8 cellular contexts compared by ENCODE assay signal in the genomic region with DNA sequence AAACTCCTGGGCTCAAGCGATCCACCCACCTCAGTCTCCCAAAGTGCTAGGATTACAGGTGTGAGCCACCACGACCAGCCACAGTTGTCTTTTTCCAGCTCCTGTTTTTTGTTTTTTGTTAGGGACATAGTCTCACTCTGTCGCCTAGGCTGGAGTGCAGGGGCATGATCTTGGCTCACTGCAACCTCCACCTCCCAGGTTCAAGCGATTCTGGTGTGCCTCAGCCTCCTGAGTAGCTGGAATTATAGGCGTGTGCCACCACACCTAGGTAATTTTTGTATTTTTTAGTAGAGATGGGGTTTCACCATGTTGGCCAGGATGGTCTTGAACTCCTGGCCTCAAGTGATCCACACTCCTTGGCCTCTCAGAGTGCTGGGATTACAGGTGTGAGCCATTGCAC. TPM values are rescaled to one million over a fixed set of nuclear protein-coding genes. Genes with fewer than 3 reads are reported as not detected.
DNase-seq lines count a peak whose midpoint lies in the region; ATAC-seq and TF ChIP-seq lines count a peak whose summit lies in the region.
"Not testable (repeated sequence)": the region's sequence is repeated elsewhere in the genome, so short reads cannot be mapped to it uniquely, and the experiment has no call there.

No MANE protein-coding gene starts in this region.

- not testable (repeated sequence) for ATAC-seq in activated T-helper 17 cell treated with anti-CD3 and anti-CD28 coated beads, Interleukin-2, amount 50 U/mL, for 72 hours (replicated peaks)

- dilution Hi-C loops in mammary epithelial cell (cut with HindIII; ENCODE audit: low sequenced_read_pairs), result not testable (repeated sequence)

- H3K36me3 ChIP-seq in ACC112 (ENCODE audit: insufficient read depth, low read length), result peaks cover 54% of the 10 kb centered on the region
- H3K36me3 ChIP-seq in MG63, result peaks cover 71% of the 10 kb centered on the region
- H3K36me3 ChIP-seq in mammary epithelial cell (ENCODE audit: insufficient read depth, low read length), result peaks cover 48% of the 10 kb centered on the region
- H3K36me3 ChIP-seq in osteoblast (ENCODE audit: insufficient read depth, low read length), result peaks cover 60% of the 10 kb centered on the region

- peaks cover 29% of the 10 kb centered on the region for H3K4me1 Mint-ChIP-seq in T-helper 2 cell treated with Interferon-gamma antibody and Interleukin-4, amounts not matched to agents 5 μg/mL and 100 μg/mL, for 36 hours (ENCODE audit: low read depth)
- peaks cover 22% of the 10 kb centered on the region for H3K4me1 Mint-ChIP-seq in activated T-helper 17 cell treated with anti-CD3 and anti-CD28 coated beads, Interleukin-2, amount 50 U/mL, for 72 hours

- not testable (repeated sequence) for H3K9ac ChIP-seq in mammary epithelial cell (ENCODE audit: insufficient read depth, low read length)

- 100% methylated on average over 5 of the region's 5 CpGs for WGBS in mammary epithelial cell (ENCODE audit: low coverage, missing lambda C conversion rate)

- peak overlapping the region; percentile 95 for H3K4me3 Mint-ChIP-seq in T-helper 2 cell treated with Interferon-gamma antibody and Interleukin-4, amounts not matched to agents 5 μg/mL and 100 μg/mL, for 36 hours
- peak overlapping the region; percentile 92 for H3K4me3 Mint-ChIP-seq in activated T-helper 17 cell treated with anti-CD3 and anti-CD28 coated beads, Interleukin-2, amount 50 U/mL, for 72 hours

- intact Hi-C loops in mammary epithelial cell (cut with micrococcal nuclease), result not testable (repeated sequence)

- H3K4me1 ChIP-seq in ACC112 (ENCODE audit: control insufficient read depth, insufficient read depth, low read length, unreplicated experiment) (peaks cover 37% of the 10 kb centered on the region), mammary epithelial cell (ENCODE audit: insufficient read depth, low read length) (peaks cover 21% of the 10 kb centered on the region), osteoblast (ENCODE audit: insufficient read depth, low read length) (peaks cover 26% of the 10 kb centered on the region)

- TF ChIP-seq CTCF in GM12864 (IDR thresholded peaks at IDR 0.05; ENCODE audit: low read depth, low read length, missing control alignments); mammary epithelial cell (conservative IDR thresholded peaks at IDR 0.05 in 1 of 2, IDR thresholded peaks at IDR 0.05 in 1 of 2; ENCODE audit: extremely low read depth in 1 of 2, insufficient read depth in 1 of 2, low read depth in 1 of 2, low read length in 2 of 2); osteoblast (IDR thresholded peaks at IDR 0.05; ENCODE audit: extremely low read depth, low read depth, low read length): not testable (repeated sequence)

- H3K27me3 Mint-ChIP-seq in T-helper 2 cell treated with Interferon-gamma antibody and Interleukin-4, amounts not matched to agents 5 μg/mL and 100 μg/mL, for 36 hours (ENCODE audit: low read depth); activated T-helper 17 cell treated with anti-CD3 and anti-CD28 coated beads, Interleukin-2, amount 50 U/mL, for 72 hours: not testable (repeated sequence)

- not testable (repeated sequence) for H2AFZ ChIP-seq in ACC112 (ENCODE audit: low read length, unreplicated experiment); mammary epithelial cell (ENCODE audit: low read depth, low read length); osteoblast (ENCODE audit: low read length)

- in situ Hi-C loops in mammary epithelial cell (cut with MboI; ENCODE audit: low sequenced_read_pairs in 2 of 2), result not testable (repeated sequence)

- not testable (repeated sequence) for H3K9me3 ChIP-seq in MG63; mammary epithelial cell (replicated peaks; ENCODE audit: insufficient read depth, low read length); iPS-18c (ENCODE audit: control insufficient read depth, insufficient read depth, low read length); osteoblast (ENCODE audit: low read depth, low read length)

- H3K4me2 ChIP-seq in mammary epithelial cell (ENCODE audit: insufficient read depth, low read depth, low read length), result peak overlapping the region; percentile 90
- peak overlapping the region; percentile 98 for H3K4me2 ChIP-seq in osteoblast (ENCODE audit: insufficient read depth, low read length)

- peaks cover 60% of the 10 kb centered on the region for H3K36me3 Mint-ChIP-seq in T-helper 2 cell treated with Interferon-gamma antibody and Interleukin-4, amounts not matched to agents 5 μg/mL and 100 μg/mL, for 36 hours (ENCODE audit: low read depth)
- H3K36me3 Mint-ChIP-seq in activated T-helper 17 cell treated with anti-CD3 and anti-CD28 coated beads, Interleukin-2, amount 50 U/mL, for 72 hours (ENCODE audit: low read depth), result peaks cover 77% of the 10 kb centered on the region

- not testable (repeated sequence) for H3K27me3 ChIP-seq in ACC112 (ENCODE audit: insufficient read depth, low read length); MG63; mammary epithelial cell (ENCODE audit: insufficient read depth, low read length); osteoblast (ENCODE audit: insufficient read depth, low read length)

- not testable (repeated sequence) for BruUV-seq in mammary epithelial cell (replicated peaks; lab: Mats Ljungman, UMichigan)

- not testable (repeated sequence) for DNase-seq in GM12864 (ENCODE audit: low read depth); MG63; T-helper 2 cell treated with Interferon-gamma antibody and Interleukin-4, amounts not matched to agents 5 μg/mL and 100 μg/mL, for 36 hours (ENCODE audit: low spot score); mammary epithelial cell; osteoblast (ENCODE audit: insufficient read length, low spot score, missing footprints)

- H3K79me2 ChIP-seq in ACC112 (ENCODE audit: control insufficient read depth, insufficient read depth, low read length, unreplicated experiment) (peaks cover 63% of the 10 kb centered on the region), mammary epithelial cell (ENCODE audit: insufficient read depth, low read length) (peaks cover 70% of the 10 kb centered on the region), osteoblast (ENCODE audit: insufficient read depth, low read length) (peaks cover 68% of the 10 kb centered on the region)

- H3K27ac ChIP-seq in ACC112 (ENCODE audit: low read depth, low read length); mammary epithelial cell (ENCODE audit: insufficient read depth, low read depth, low read length): not testable (repeated sequence)
- peak overlapping the region; percentile 94 for H3K27ac ChIP-seq in osteoblast (ENCODE audit: low read depth, low read length)

- CTCF ChIA-PET in mammary epithelial cell (lab: Charles Lee; ENCODE audit: low non-redundant PET), result not testable (repeated sequence)

- H4K20me1 ChIP-seq in mammary epithelial cell (ENCODE audit: insufficient read depth, low read length) (peaks cover 20% of the 10 kb centered on the region), osteoblast (ENCODE audit: insufficient read depth, low read length) (peaks cover 59% of the 10 kb centered on the region)

- H3K4me3 ChIP-seq in ACC112 (ENCODE audit: low read depth, low read length), result peak overlapping the region; percentile 96
- H3K4me3 ChIP-seq in GM12864 (ENCODE audit: low read depth, low read length), result peak overlapping the region; percentile 82; the same call in 1 of the 2 replicates
- peak overlapping the region; percentile 76 for H3K4me3 ChIP-seq in MG63
- H3K4me3 ChIP-seq in mammary epithelial cell (replicated peaks in 1 of 3; ENCODE audit: insufficient read depth in 1 of 3, low read depth in 2 of 3, low read length in 3 of 3); osteoblast (ENCODE audit: insufficient read depth, low read length): not testable (repeated sequence)
- peak overlapping the region; percentile 88; the same call in 1 of the 2 replicates for H3K4me3 ChIP-seq in iPS-18c (ENCODE audit: insufficient read depth, low read depth, low read length)

- not testable (repeated sequence) for H3K9me3 Mint-ChIP-seq in T-helper 2 cell treated with Interferon-gamma antibody and Interleukin-4, amounts not matched to agents 5 μg/mL and 100 μg/mL, for 36 hours; activated T-helper 17 cell treated with anti-CD3 and anti-CD28 coated beads, Interleukin-2, amount 50 U/mL, for 72 hours

- H3K27ac Mint-ChIP-seq in T-helper 2 cell treated with Interferon-gamma antibody and Interleukin-4, amounts not matched to agents 5 μg/mL and 100 μg/mL, for 36 hours, result not testable (repeated sequence)
- H3K27ac Mint-ChIP-seq in activated T-helper 17 cell treated with anti-CD3 and anti-CD28 coated beads, Interleukin-2, amount 50 U/mL, for 72 hours, result peak overlapping the region; percentile 94

RNA-seq across cellular contexts. Expression of a gene that starts 2.3 kb away (rescaled TPM):
- 9.5 and 38.6 TPM in 2 replicates for total RNA-seq in MG63 (2014; rRNA removed; shearing (Covaris generic); ENCODE audit: low replicate concordance)
- 100 to 1,000 TPM in 1 of 2 donors, 10 to 100 TPM in 1; 60.5 to 142 TPM for total RNA-seq in activated T-helper 17 cell treated with anti-CD3 and anti-CD28 coated beads, Interleukin-2, amount 50 U/mL, for 72 hours
- total RNA-seq in mammary epithelial cell (100 to 1,000 TPM in 1 of 2 donors, 1 to 10 TPM in 1; 8.0 to 109 TPM), osteoblast (5.6 and 6.9 TPM in 2 replicates)
- 28.6 TPM for polyA plus RNA-seq in mammary epithelial cell
- polyA minus RNA-seq in mammary epithelial cell, result 37.7 TPM

RNA-seq across cellular contexts. Expression of a gene that starts 39.8 kb away (rescaled TPM):
- 6.2 and 13.2 TPM in 2 replicates for total RNA-seq in MG63 (2014; rRNA removed; shearing (Covaris generic); ENCODE audit: low replicate concordance)
- total RNA-seq in activated T-helper 17 cell treated with anti-CD3 and anti-CD28 coated beads, Interleukin-2, amount 50 U/mL, for 72 hours, result 10 to 100 TPM; 24.8 to 30.1 TPM
- total RNA-seq in mammary epithelial cell, result 10 to 100 TPM; 42.3 to 54.7 TPM
- polyA plus RNA-seq in mammary epithelial cell, result 13.2 TPM
- 26.8 TPM for polyA minus RNA-seq in mammary epithelial cell
- 42.7 and 43.6 TPM in 2 replicates for total RNA-seq in osteoblast
